Comparison of ENCODE assay signal across 1 cellular context in genomic region chr12:63882844-63883243, GRCh38.
TF ChIP-seq lines count a peak whose summit lies in the region.

No MANE protein-coding gene starts in this region.

TF ChIP-seq in A549, 52 proteins besides CTCF, POLR2A, EP300 and RAD21 (continued from another document):
- TF ChIP-seq, protein P1, sequence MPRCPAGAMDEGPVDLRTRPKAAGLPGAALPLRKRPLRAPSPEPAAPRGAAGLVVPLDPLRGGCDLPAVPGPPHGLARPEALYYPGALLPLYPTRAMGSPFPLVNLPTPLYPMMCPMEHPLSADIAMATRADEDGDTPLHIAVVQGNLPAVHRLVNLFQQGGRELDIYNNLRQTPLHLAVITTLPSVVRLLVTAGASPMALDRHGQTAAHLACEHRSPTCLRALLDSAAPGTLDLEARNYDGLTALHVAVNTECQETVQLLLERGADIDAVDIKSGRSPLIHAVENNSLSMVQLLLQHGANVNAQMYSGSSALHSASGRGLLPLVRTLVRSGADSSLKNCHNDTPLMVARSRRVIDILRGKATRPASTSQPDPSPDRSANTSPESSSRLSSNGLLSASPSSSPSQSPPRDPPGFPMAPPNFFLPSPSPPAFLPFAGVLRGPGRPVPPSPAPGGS (IDR thresholded peaks at IDR 0.05) = no peak
TF ChIP-seq in A549: peak in this region for 0.
